ENCODE assay signal across 8 cellular contexts in the genomic region with DNA sequence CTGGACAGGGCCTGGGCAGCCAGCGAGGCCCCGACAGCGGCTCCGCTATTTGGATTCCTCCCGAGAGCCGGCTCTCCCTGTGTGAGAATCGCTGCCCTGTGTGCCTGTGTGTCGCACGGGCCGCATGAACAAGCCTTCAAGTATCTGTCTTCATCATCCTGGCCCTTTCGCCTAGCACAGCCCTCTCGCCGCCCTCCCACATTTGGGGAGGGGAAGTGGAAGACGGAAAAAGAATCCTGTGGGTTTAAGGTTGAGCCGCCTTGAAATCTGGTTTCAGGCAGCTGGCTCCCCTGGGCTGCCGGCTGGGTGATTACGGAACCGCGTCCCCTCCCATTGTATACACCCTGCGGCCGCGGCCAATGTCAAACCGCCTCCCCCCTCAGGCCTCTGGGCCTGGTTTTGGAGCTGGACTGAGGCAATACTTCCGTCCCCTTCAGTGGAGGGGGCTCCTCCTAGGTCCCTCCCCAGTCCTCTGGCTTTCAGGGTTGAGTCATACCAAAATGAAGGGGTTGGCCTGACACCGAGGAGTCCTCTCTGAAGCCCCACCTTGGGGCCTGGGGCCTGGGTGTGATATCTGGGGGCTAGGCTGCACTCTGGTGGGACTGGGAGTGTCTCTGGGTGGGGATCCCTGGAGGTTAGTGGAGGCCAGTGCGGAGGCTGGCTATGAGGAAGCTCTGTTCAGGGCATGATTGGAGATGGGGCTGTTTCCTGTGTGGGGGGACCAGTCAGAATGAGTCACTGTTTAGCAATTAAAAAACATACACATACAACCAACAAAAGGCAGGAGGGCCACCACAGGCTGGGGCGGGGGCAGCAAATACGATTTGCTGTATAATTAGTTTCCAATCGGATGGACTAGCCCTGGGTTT. TPM values are rescaled to one million over a fixed set of nuclear protein-coding genes. Genes with fewer than 3 reads are reported as not detected.
DNase-seq lines count a peak whose midpoint lies in the region; ATAC-seq, FAIRE-seq and TF ChIP-seq lines count a peak whose summit lies in the region.

No MANE protein-coding gene starts in this region.

- FAIRE-seq in urothelium cell line (lab: Jason Lieb, UNC), result no peak

- peak overlapping the region; percentile 97 for H3K27ac Mint-ChIP-seq in CD4-positive, alpha-beta T cell
- H3K27ac Mint-ChIP-seq in activated naive CD8-positive, alpha-beta T cell treated with anti-CD3 and anti-CD28 coated beads, Interleukin-2, amount 50 U/mL, for 24 hours, result peak overlapping the region; percentile 98

- CTCF ChIA-PET in CD4-positive, alpha-beta T cell (lab: Charles Lee), result interaction anchor here (1.0 to 3.7 kb wide), 11 partner anchors 15 to 67 kb away, joined by 3 to 30 read pairs (median 8); a partner anchor contains a TSS

- intact Hi-C loops in CD4-positive, alpha-beta T cell (cut with DNase I, micrococcal nuclease), result loop anchor here (2.0 to 10.0 kb wide), 6 partner anchors 29 to 251 kb away; a partner anchor contains a TSS
- intact Hi-C loops in heart right ventricle (cut with DNase I) (loop anchor here in 5 of 10 donors (1.0 to 10.0 kb wide), 8 partner anchors 28 to 143 kb away; a partner anchor contains a TSS), prostate gland (cut with DNase I) (loop anchor here (2.0 to 5.0 kb wide), 2 partner anchors 66 to 143 kb away; a partner anchor contains a TSS)

- peak overlapping the region; percentile 73 for H3K4me2 ChIP-seq in SU-DHL-6 (ENCODE audit: low read depth, low read length, poor library complexity, severe bottlenecking)

- H4K20me1 ChIP-seq in SU-DHL-6 (ENCODE audit: low read depth, low read length), result no peaks in the 10 kb centered on the region

- H3K4me1 ChIP-seq in heart right ventricle (peaks cover 43 to 62% (median 51%) of the 10 kb centered on the region in 9 donors), prostate gland (replicated peaks) (peaks cover 31% of the 10 kb centered on the region)

- DNase-seq in CD4-positive, alpha-beta T cell, result peak; percentile 36 to 73 (median 68)
- DNase-seq in HPDE6-E6E7 (ENCODE audit: extremely low spot score), result peak; percentile 90
- DNase-seq in activated naive CD8-positive, alpha-beta T cell treated with anti-CD3 and anti-CD28 coated beads, Interleukin-2, amount 50 U/mL, for 24 hours, result peak; percentile 83
- peak; percentile 86 to 90 for DNase-seq in heart right ventricle
- DNase-seq in prostate gland (ENCODE audit: low spot score), result peak; percentile 73
- peak; percentile 73 for DNase-seq in urothelium cell line (ENCODE audit: low spot score)

- no peak for TF ChIP-seq CTCF in CD4-positive, alpha-beta T cell (IDR thresholded peaks at IDR 0.05)
- TF ChIP-seq CTCF in SU-DHL-6 (IDR thresholded peaks at IDR 0.05; ENCODE audit: insufficient read depth, low read length, poor library complexity, severe bottlenecking) (no peak), heart right ventricle (IDR thresholded peaks at IDR 0.05) (no peak), prostate gland (IDR thresholded peaks at IDR 0.05) (peak in 2 of 4 experiments; percentile 7 to 9)

- no peaks in the 10 kb centered on the region for H3K27me3 Mint-ChIP-seq in CD4-positive, alpha-beta T cell
- H3K27me3 Mint-ChIP-seq in activated naive CD8-positive, alpha-beta T cell treated with anti-CD3 and anti-CD28 coated beads, Interleukin-2, amount 50 U/mL, for 24 hours, result no peaks in the 10 kb centered on the region

- peaks cover 36% of the 10 kb centered on the region for H3K79me2 ChIP-seq in SU-DHL-6 (ENCODE audit: insufficient read depth, low read length)

- H3K36me3 ChIP-seq in SU-DHL-6 (ENCODE audit: low read length) (no peaks in the 10 kb centered on the region), heart right ventricle (peaks cover 0 to 20% (median 0%) of the 10 kb centered on the region in 9 donors), prostate gland (no peaks in the 10 kb centered on the region)

- no peaks in the 10 kb centered on the region for H3K9me3 Mint-ChIP-seq in CD4-positive, alpha-beta T cell
- no peaks in the 10 kb centered on the region for H3K9me3 Mint-ChIP-seq in activated naive CD8-positive, alpha-beta T cell treated with anti-CD3 and anti-CD28 coated beads, Interleukin-2, amount 50 U/mL, for 24 hours

- peaks cover 41% of the 10 kb centered on the region for H3K36me3 Mint-ChIP-seq in CD4-positive, alpha-beta T cell (ENCODE audit: low read depth)
- H3K36me3 Mint-ChIP-seq in activated naive CD8-positive, alpha-beta T cell treated with anti-CD3 and anti-CD28 coated beads, Interleukin-2, amount 50 U/mL, for 24 hours (ENCODE audit: low read depth), result peaks cover 25% of the 10 kb centered on the region

- peak; percentile 52 for TF ChIP-seq POLR2A in prostate gland (IDR thresholded peaks at IDR 0.05)

- H3K4me3 Mint-ChIP-seq in CD4-positive, alpha-beta T cell, result peak overlapping the region; percentile 97
- H3K4me3 Mint-ChIP-seq in activated naive CD8-positive, alpha-beta T cell treated with anti-CD3 and anti-CD28 coated beads, Interleukin-2, amount 50 U/mL, for 24 hours, result peak overlapping the region; percentile 96

- peak; percentile 33 for ATAC-seq in CD4-positive, alpha-beta T cell (ENCODE audit: poor library complexity)
- ATAC-seq in GM19452 (IDR thresholded peaks at IDR 0.05; ENCODE audit: unreplicated experiment) (peak; percentile 32), heart right ventricle (peak; percentile 25 to 69 (median 62))
- ATAC-seq in activated naive CD8-positive, alpha-beta T cell treated with anti-CD3 and anti-CD28 coated beads, Interleukin-2, amount 50 U/mL, for 24 hours, result peak; percentile 69

- H3K4me1 Mint-ChIP-seq in CD4-positive, alpha-beta T cell (ENCODE audit: low read depth), result peaks cover 67% of the 10 kb centered on the region
- H3K4me1 Mint-ChIP-seq in activated naive CD8-positive, alpha-beta T cell treated with anti-CD3 and anti-CD28 coated beads, Interleukin-2, amount 50 U/mL, for 24 hours, result peaks cover 57% of the 10 kb centered on the region

- peak overlapping the region; percentile 93 for H3K27ac ChIP-seq in CD4-positive, alpha-beta T cell (ENCODE audit: low read depth, low read length)
- peak overlapping the region; percentile 87 for H3K27ac ChIP-seq in SU-DHL-6 (ENCODE audit: low read depth, low read length)
- H3K27ac ChIP-seq in heart right ventricle, result peak overlapping the region; percentile 95 to 100 (median 99)
- peak overlapping the region; percentile 97 to 99 for H3K27ac ChIP-seq in prostate gland

- peak overlapping the region; percentile 84 for H3K9ac ChIP-seq in SU-DHL-6 (ENCODE audit: low read length)

- peak overlapping the region; percentile 6 for H2AFZ ChIP-seq in SU-DHL-6 (ENCODE audit: low read depth, low read length, severe bottlenecking)

- peaks cover 28% of the 10 kb centered on the region for H3F3A ChIP-seq in SU-DHL-6 (ENCODE audit: insufficient read depth)

- no peaks in the 10 kb centered on the region for H3K9me3 ChIP-seq in CD4-positive, alpha-beta T cell (ENCODE audit: control insufficient read depth, low read length)
- H3K9me3 ChIP-seq in SU-DHL-6 (ENCODE audit: insufficient read depth, low read length) (peaks cover 6% of the 10 kb centered on the region; the same call in 1 of the 2 replicates), heart right ventricle (no peaks in the 10 kb centered on the region), prostate gland (no peaks in the 10 kb centered on the region)

- no peaks in the 10 kb centered on the region for H3K27me3 ChIP-seq in CD4-positive, alpha-beta T cell (ENCODE audit: control insufficient read depth, insufficient read depth, low read length)
- no peaks in the 10 kb centered on the region for H3K27me3 ChIP-seq in SU-DHL-6 (ENCODE audit: low read length)
- no peaks in the 10 kb centered on the region for H3K27me3 ChIP-seq in heart right ventricle
- H3K27me3 ChIP-seq in prostate gland (replicated peaks; ENCODE audit: insufficient read depth), result no peaks in the 10 kb centered on the region

- no peaks in the 10 kb centered on the region for H3K9me2 ChIP-seq in SU-DHL-6 (replicated peaks; ENCODE audit: insufficient read depth, low read length)

- 0 to 1% methylated on average over 29 of the region's 29 CpGs for WGBS in heart right ventricle, 2 donors
- under 1% methylated on average over 29 of the region's 29 CpGs for WGBS in prostate gland

- H3K4me3 ChIP-seq in SU-DHL-6 (ENCODE audit: insufficient read depth, low read length, poor library complexity, severe bottlenecking), result peak overlapping the region; percentile 60
- peak overlapping the region; percentile 69 to 97 (median 90) for H3K4me3 ChIP-seq in heart right ventricle
- peak overlapping the region; percentile 83 to 87 for H3K4me3 ChIP-seq in prostate gland

- POLR2A ChIA-PET in CD4-positive, alpha-beta T cell (lab: Charles Lee), result interaction anchor here (0.6 to 7.0 kb wide), 23 partner anchors 8 to 828 kb away, joined by 3 to 134 read pairs (median 5); a partner anchor contains a TSS

RNA-seq across cellular contexts. Expression of a gene that starts 1.7 kb away (rescaled TPM):
- total RNA-seq in CD4-positive, alpha-beta T cell, result 10 to 100 TPM; 80.9 to 81.6 TPM
- 100 to 1,000 TPM in 4 of 10 donors, 10 to 100 TPM in 6; 82.6 to 147 (median 90.4) TPM for total RNA-seq in heart right ventricle
- 10 to 100 TPM; 27.9 to 67.0 TPM for polyA plus RNA-seq in heart right ventricle
- total RNA-seq in prostate gland, result 100 to 1,000 TPM; 148 to 222 TPM

Comparison
In these comparisons a context has a peak if more than half of its experiments do, and no peak if none do; other contexts are left out.
1. Peak in every context shown above with its lines: DNase-seq, ATAC-seq, H3K4me3 ChIP-seq and H3K27ac ChIP-seq.